Comparison of ENCODE assay signal across 8 cellular contexts in the genomic region with DNA sequence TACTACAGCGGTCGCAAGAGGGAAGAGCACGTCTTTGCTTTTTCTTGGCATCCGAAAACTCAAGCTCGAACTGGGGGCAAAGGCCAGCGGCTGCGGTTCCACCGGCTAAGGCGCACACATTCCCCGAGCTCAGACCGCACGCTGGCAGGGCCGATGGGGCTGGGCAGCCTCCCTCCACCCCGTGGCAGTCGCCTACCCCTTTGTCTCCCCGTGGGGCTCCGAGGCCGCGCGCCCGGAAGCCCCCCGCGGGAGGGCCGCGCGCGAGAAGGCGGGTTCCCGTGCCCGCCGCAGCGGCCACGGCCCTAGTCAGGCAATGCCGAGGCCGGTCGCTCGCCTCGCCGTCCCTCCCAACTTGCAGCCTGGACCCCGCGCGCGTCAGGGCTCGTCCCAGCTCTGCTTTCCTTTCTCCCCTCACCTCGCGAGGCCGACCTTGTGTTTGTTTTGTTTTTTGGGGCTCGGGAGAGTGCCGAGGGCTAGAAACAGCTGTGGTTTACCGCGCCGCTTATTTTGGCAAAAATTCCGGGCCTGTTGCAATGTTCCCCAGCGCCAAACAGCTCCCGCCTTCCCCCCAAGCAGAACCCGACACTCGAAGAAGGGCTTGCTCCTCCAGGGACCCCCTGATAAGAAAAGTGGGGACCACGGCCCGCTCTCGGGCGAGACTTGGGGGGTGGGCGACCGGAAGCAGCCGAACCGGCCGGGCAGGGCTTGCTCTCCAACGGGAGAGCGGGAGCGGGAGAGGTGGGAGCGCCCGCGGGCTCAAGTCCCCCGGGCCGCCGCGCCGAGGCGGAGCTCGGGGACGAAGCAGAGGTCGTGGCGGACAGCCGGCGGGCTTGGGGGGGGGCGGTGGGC. TPM values are rescaled to one million over a fixed set of nuclear protein-coding genes. Genes with fewer than 3 reads are reported as not detected.
DNase-seq lines count a peak whose midpoint lies in the region; ATAC-seq and TF ChIP-seq lines count a peak whose summit lies in the region.

No MANE protein-coding gene starts in this region.

- ATAC-seq in GM18868 (IDR thresholded peaks at IDR 0.05; ENCODE audit: unreplicated experiment) (peak; percentile 32), foreskin keratinocyte (peak; percentile 7)

- H3K4me3 ChIP-seq in neuron (ENCODE audit: low read length) = peak overlapping the region; percentile 91

- H3K27me3 ChIP-seq in foreskin keratinocyte (no peaks in the 10 kb centered on the region), neuron (ENCODE audit: insufficient read depth, low read length) (no peaks in the 10 kb centered on the region)

- DNase-seq in ACHN = peak; percentile 82
- DNase-seq in HT1080 (ENCODE audit: low read depth) = peak; percentile 82
- peak; percentile 71 for DNase-seq in RPMI8226
- DNase-seq in activated gamma-delta T cell treated with anti-CD3 and anti-CD28 coated beads, Interleukin-2, amount 50 U/mL, for 16 hours (ENCODE audit: low read depth) = peak; percentile 33
- peak in 1 of 2 donors; percentile 51 for DNase-seq in foreskin keratinocyte
- peak; percentile 52 for DNase-seq in superior temporal gyrus (ENCODE audit: extremely low spot score)

- no peak for TF ChIP-seq CTCF in foreskin keratinocyte (conservative IDR thresholded peaks at IDR 0.05)

- in situ Hi-C loops in ACHN (cut with HindIII; ENCODE audit: low pct_ligation_motif_present, low pct_unique_long_range_greater_than_20kb, low sequenced_read_pairs) = no loop called here

- H3K27ac ChIP-seq in foreskin keratinocyte = peak overlapping the region; percentile 93

- H3K36me3 ChIP-seq in neuron (ENCODE audit: insufficient read depth, low read length) = peaks cover 16% of the 10 kb centered on the region

- H3K9me3 ChIP-seq in neuron (ENCODE audit: low read length) = no peaks in the 10 kb centered on the region

- H3K4me1 ChIP-seq in foreskin keratinocyte (no peaks in the 10 kb centered on the region), neuron (ENCODE audit: insufficient read depth, low read length) (peaks cover 21% of the 10 kb centered on the region)

- H2AFZ ChIP-seq in neuron (ENCODE audit: low read depth, low read length) = peak overlapping the region; percentile 85

RNA-seq across cellular contexts. Expression of gene N4BP2, which starts 0.6 kb away (rescaled TPM):
- total RNA-seq in HT1080 (2014; rRNA removed; shearing (Covaris generic)) = 4.1 and 4.5 TPM in 2 replicates
- polyA plus RNA-seq in HT1080 (2015; cell fraction: cytosol; rRNA removed) = 2.0 and 2.5 TPM in 2 replicates
- 6.0 and 6.1 TPM in 2 replicates for polyA plus RNA-seq in HT1080 (2015; cell fraction: nucleus; rRNA removed)
- total RNA-seq in foreskin keratinocyte = 6.8 and 7.2 TPM in 2 replicates
- 0.62 and 0.64 TPM in 2 replicates for polyA plus RNA-seq in foreskin keratinocyte
